In the genomic region with DNA sequence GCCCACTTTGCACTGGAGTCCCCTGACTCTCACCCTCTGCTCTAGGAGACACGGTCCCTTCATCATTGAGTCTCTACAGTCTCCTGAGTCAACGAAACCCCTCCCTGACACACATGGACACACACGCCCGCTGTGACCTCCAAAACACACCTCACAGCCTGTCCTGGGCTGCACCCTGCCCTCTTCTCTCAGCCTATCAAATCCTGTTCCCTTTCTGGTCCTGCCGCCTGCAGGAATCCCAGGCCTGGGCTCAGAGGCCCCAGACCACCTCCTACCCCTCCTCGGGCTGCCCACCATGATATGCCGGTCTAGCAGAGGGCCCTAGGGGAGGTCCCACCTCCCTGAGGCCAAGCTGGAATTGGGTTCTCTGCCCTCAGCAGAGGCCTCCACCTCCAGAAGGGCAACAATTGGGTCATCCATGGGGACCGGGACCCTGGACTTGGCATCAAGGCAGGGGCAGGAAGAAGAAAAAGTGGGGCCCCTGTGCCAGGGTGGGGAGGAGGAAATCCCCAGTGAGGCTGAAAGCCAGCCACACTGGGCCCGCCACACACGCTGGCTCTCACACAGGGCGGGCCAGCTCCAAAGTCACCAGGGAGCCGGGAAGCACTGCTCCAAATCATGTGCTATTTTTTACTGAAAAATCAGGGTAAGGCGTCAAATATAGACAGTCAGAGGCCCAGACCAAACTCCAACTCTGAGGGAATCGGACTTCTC, we compare ENCODE assay signal across 8 cellular contexts. TPM values are rescaled to one million over a fixed set of nuclear protein-coding genes. Genes with fewer than 3 reads are reported as not detected.
A peak's percentile ranks its signal among the peaks of the same experiment; 100 is the strongest.
DNase-seq lines count a peak whose midpoint lies in the region; ATAC-seq and TF ChIP-seq lines count a peak whose summit lies in the region.

No MANE protein-coding gene starts in this region.

- TF ChIP-seq POLR2A in uterus (IDR thresholded peaks at IDR 0.05), result no peak

- H3K4me1 ChIP-seq in mammary epithelial cell (ENCODE audit: insufficient read depth, low read length), result peaks cover 33% of the 10 kb centered on the region
- H3K4me1 ChIP-seq in mononuclear cell (ENCODE audit: insufficient read depth, low read length), result peaks cover 61% of the 10 kb centered on the region
- H3K4me1 ChIP-seq in uterus, result peaks cover 0 to 23% of the 10 kb centered on the region in 2 donors
- H3K4me1 ChIP-seq in SJCRH30, result peaks cover 7% of the 10 kb centered on the region

- peaks cover 7% of the 10 kb centered on the region for H3K27me3 Mint-ChIP-seq in activated naive CD4-positive, alpha-beta T cell treated with anti-CD3 and anti-CD28 coated beads, Interleukin-2, amount 10 ng/mL, durations not matched to agents 7 days and 5 days

- peak overlapping the region; percentile 86 for H3K4me2 ChIP-seq in mammary epithelial cell (ENCODE audit: insufficient read depth, low read depth, low read length)

- no peak for DNase-seq in activated naive CD4-positive, alpha-beta T cell treated with anti-CD3 and anti-CD28 coated beads, Interleukin-2, amount 10 ng/mL, durations not matched to agents 7 days and 5 days
- DNase-seq in activated naive CD4-positive, alpha-beta T cell treated with Interleukin-2 at 50 U/mL for 16 hours, result no peak
- no peak for DNase-seq in mammary epithelial cell
- DNase-seq in uterus, result no peak
- DNase-seq in SJCRH30, result no peak
- no peak for DNase-seq in GM10248 (ENCODE audit: extremely low spot score)

- peak overlapping the region; percentile 94 for H3K4me3 Mint-ChIP-seq in activated naive CD4-positive, alpha-beta T cell treated with anti-CD3 and anti-CD28 coated beads, Interleukin-2, amount 10 ng/mL, durations not matched to agents 7 days and 5 days

- dilution Hi-C loops in mammary epithelial cell (cut with HindIII; ENCODE audit: low sequenced_read_pairs), result no loop called here

- H3K9ac ChIP-seq in mammary epithelial cell (ENCODE audit: insufficient read depth, low read length), result no peak overlapping the region

- H3K27ac ChIP-seq in mammary epithelial cell (ENCODE audit: insufficient read depth, low read depth, low read length) (no peak overlapping the region), uterus (peak overlapping the region; percentile 93 to 94), SJCRH30 (no peak overlapping the region)

- no peaks in the 10 kb centered on the region for H3K27me3 ChIP-seq in mammary epithelial cell (ENCODE audit: insufficient read depth, low read length)
- no peaks in the 10 kb centered on the region for H3K27me3 ChIP-seq in mononuclear cell (ENCODE audit: insufficient read depth, low read length)
- no peaks in the 10 kb centered on the region for H3K27me3 ChIP-seq in uterus
- no peaks in the 10 kb centered on the region for H3K27me3 ChIP-seq in SJCRH30

- H3K27ac Mint-ChIP-seq in activated naive CD4-positive, alpha-beta T cell treated with anti-CD3 and anti-CD28 coated beads, Interleukin-2, amount 10 ng/mL, durations not matched to agents 7 days and 5 days, result peak overlapping the region; percentile 85

- CTCF ChIA-PET in activated naive CD4-positive, alpha-beta T cell treated with anti-CD3 and anti-CD28 coated beads, Interleukin-2, amount 10 ng/mL, durations not matched to agents 7 days and 5 days (lab: Charles Lee), result interaction anchor here (1.7 kb wide), 1 partner anchor 8 kb away, joined by 6 read pairs; no protein-coding TSS in a partner anchor
- CTCF ChIA-PET in mammary epithelial cell (lab: Charles Lee; ENCODE audit: low non-redundant PET) (interaction anchor here (0.7 kb wide), 1 partner anchor 23 kb away, joined by 27 read pairs; no protein-coding TSS in a partner anchor), GM10248 (lab: Yijun Ruan, JAX) (interaction anchor here (0.7 to 10.7 kb wide), 9 partner anchors 7 to 53 kb away, joined by 3 to 96 read pairs (median 3); a partner anchor contains a TSS)

- no peak overlapping the region for H2AFZ ChIP-seq in mammary epithelial cell (ENCODE audit: low read depth, low read length)

- no TSS peak for BruUV-seq in mammary epithelial cell (replicated peaks; lab: Mats Ljungman, UMichigan)

- no peak for ATAC-seq in HG03342 (IDR thresholded peaks at IDR 0.05; ENCODE audit: unreplicated experiment)

- H3K4me1 Mint-ChIP-seq in activated naive CD4-positive, alpha-beta T cell treated with anti-CD3 and anti-CD28 coated beads, Interleukin-2, amount 10 ng/mL, durations not matched to agents 7 days and 5 days, result peaks cover 65% of the 10 kb centered on the region

- H3K79me2 ChIP-seq in mammary epithelial cell (ENCODE audit: insufficient read depth, low read length), result peaks cover 55% of the 10 kb centered on the region

- no peak for TF ChIP-seq CTCF in mammary epithelial cell (conservative IDR thresholded peaks at IDR 0.05 in 1 of 2, IDR thresholded peaks at IDR 0.05 in 1 of 2; ENCODE audit: extremely low read depth in 1 of 2, insufficient read depth in 1 of 2, low read depth in 1 of 2, low read length in 2 of 2)
- no peak for TF ChIP-seq CTCF in uterus (IDR thresholded peaks at IDR 0.05)
- no peak for TF ChIP-seq CTCF in GM10248 (IDR thresholded peaks at IDR 0.05; ENCODE audit: control extremely low read depth, extremely low read depth, low read depth, missing control alignments)

- H3K9me3 ChIP-seq in mammary epithelial cell (replicated peaks; ENCODE audit: insufficient read depth, low read length) (no peaks in the 10 kb centered on the region), mononuclear cell (ENCODE audit: low read depth, low read length) (no peaks in the 10 kb centered on the region), uterus (no peaks in the 10 kb centered on the region), SJCRH30 (replicated peaks) (no peaks in the 10 kb centered on the region)

- intact Hi-C loops in mammary epithelial cell (cut with micrococcal nuclease) (no loop called here), uterus (cut with DNase I; ENCODE audit: low total_unique reads) (no loop called here)

- H3K4me3 ChIP-seq in mammary epithelial cell (replicated peaks in 1 of 3; ENCODE audit: insufficient read depth in 1 of 3, low read depth in 2 of 3, low read length in 3 of 3) (no peak overlapping the region), mononuclear cell (ENCODE audit: low read length) (peak overlapping the region; percentile 91), uterus (peak overlapping the region; percentile 48 to 91), SJCRH30 (no peak overlapping the region)

- H4K20me1 ChIP-seq in mammary epithelial cell (ENCODE audit: insufficient read depth, low read length), result no peaks in the 10 kb centered on the region

- no peaks in the 10 kb centered on the region for H3K9me3 Mint-ChIP-seq in activated naive CD4-positive, alpha-beta T cell treated with anti-CD3 and anti-CD28 coated beads, Interleukin-2, amount 10 ng/mL, durations not matched to agents 7 days and 5 days

- H3K36me3 ChIP-seq in mammary epithelial cell (ENCODE audit: insufficient read depth, low read length) (peaks cover 16% of the 10 kb centered on the region), uterus (no peaks in the 10 kb centered on the region), SJCRH30 (peaks cover 16% of the 10 kb centered on the region)

- in situ Hi-C loops in mammary epithelial cell (cut with MboI; ENCODE audit: low sequenced_read_pairs in 2 of 2), result no loop called here

- POLR2A ChIA-PET in GM10248 (lab: Yijun Ruan, JAX), result interaction anchor here (0.7 kb wide), 1 partner anchor 319 kb away, joined by 5 read pairs; no protein-coding TSS in a partner anchor

- H3K36me3 Mint-ChIP-seq in activated naive CD4-positive, alpha-beta T cell treated with anti-CD3 and anti-CD28 coated beads, Interleukin-2, amount 10 ng/mL, durations not matched to agents 7 days and 5 days, result peaks cover 50% of the 10 kb centered on the region

- 78% methylated on average over 11 of the region's 14 CpGs for WGBS in mammary epithelial cell (ENCODE audit: low coverage, missing lambda C conversion rate)

RNA-seq across cellular contexts. Expression of a gene that starts 3.4 kb away (rescaled TPM):
- 10 to 100 TPM; 19.5 to 46.7 TPM for total RNA-seq in mammary epithelial cell
- 13.7 TPM for polyA plus RNA-seq in mammary epithelial cell
- polyA minus RNA-seq in mammary epithelial cell, result 19.9 TPM
- total RNA-seq in mononuclear cell, result 53.0 TPM
- 10 to 100 TPM in 3 of 4 donors, 1 to 10 TPM in 1; 9.2 to 65.3 (median 20.6) TPM for total RNA-seq in uterus
- 32.1 TPM in 2 replicates for total RNA-seq in SJCRH30 (2014; rRNA removed; shearing (Covaris generic))

RNA-seq across cellular contexts. Expression of a gene that starts 17.1 kb away (rescaled TPM):
- under 1 TPM; 0.12 to 0.33 TPM for total RNA-seq in mammary epithelial cell
- polyA plus RNA-seq in mammary epithelial cell, result 0.05 TPM
- 0.98 TPM for polyA minus RNA-seq in mammary epithelial cell
- 0.63 TPM for total RNA-seq in mononuclear cell
- 10 to 100 TPM in 1 of 4 donors, 1 to 10 TPM in 2, not detected in 1; 2.3 to 11.3 (median 6.2) TPM for total RNA-seq in uterus
- 2.4 and 3.1 TPM in 2 replicates for total RNA-seq in SJCRH30 (2014; rRNA removed; shearing (Covaris generic))

RNA-seq across cellular contexts. Expression of a gene that starts 18.7 kb away (rescaled TPM):
- total RNA-seq in mammary epithelial cell (not detected), mononuclear cell (not detected), uterus (100 to 1,000 TPM in 1 of 4 donors, 10 to 100 TPM in 1, under 1 TPM in 1, not detected in 1; 0.90 to 119 (median 19.6) TPM)
- not detected for polyA plus RNA-seq in mammary epithelial cell
- not detected for polyA minus RNA-seq in mammary epithelial cell
- total RNA-seq in SJCRH30 (2014; rRNA removed; shearing (Covaris generic)), result 43.2 and 43.4 TPM in 2 replicates

RNA-seq across cellular contexts. Expression of a gene that starts 51.9 kb away (rescaled TPM):
- total RNA-seq in mammary epithelial cell (10 to 100 TPM; 18.2 to 24.8 TPM), mononuclear cell (10.1 TPM), uterus (10 to 100 TPM; 12.9 to 62.6 (median 32.4) TPM)
- 7.7 TPM for polyA plus RNA-seq in mammary epithelial cell
- polyA minus RNA-seq in mammary epithelial cell, result 13.5 TPM
- total RNA-seq in SJCRH30 (2014; rRNA removed; shearing (Covaris generic)), result 10.7 and 12.5 TPM in 2 replicates

RNA-seq across cellular contexts. Expression of a gene that starts 54.3 kb away (rescaled TPM):
- total RNA-seq in mammary epithelial cell (10 to 100 TPM in 1 of 2 donors, 1 to 10 TPM in 1; 9.2 to 14.2 TPM), mononuclear cell (2.9 TPM), uterus (1,000 to 10,000 TPM in 1 of 4 donors, 100 to 1,000 TPM in 2, 10 to 100 TPM in 1; 59.4 to 4,880 (median 491) TPM)
- 1.8 TPM for polyA plus RNA-seq in mammary epithelial cell
- 11.4 TPM for polyA minus RNA-seq in mammary epithelial cell
- 4.2 and 4.4 TPM in 2 replicates for total RNA-seq in SJCRH30 (2014; rRNA removed; shearing (Covaris generic))

Comparison
In these comparisons a context has a peak if more than half of its experiments do, and no peak if none do; other contexts are left out.
1. H3K27ac ChIP-seq: peak in uterus (2 of 2); none in mammary epithelial cell (single experiment) and SJCRH30 (single experiment).
2. H3K4me3 ChIP-seq: peak in mononuclear cell (single experiment) and uterus (2 of 2); none in mammary epithelial cell (0 of 3) and SJCRH30 (single experiment).